In genomic region chr1:226568077-226568831, GRCh38 we compare ENCODE assay signal across 11 cellular contexts. TPM values are rescaled to one million over a fixed set of nuclear protein-coding genes. Genes with fewer than 3 reads are reported as not detected.
DNase-seq lines count a peak whose midpoint lies in the region; ATAC-seq, FAIRE-seq and TF ChIP-seq lines count a peak whose summit lies in the region.
"Had no signal": no experiment of that assay in that cellular context is flagged by ENCODE, and none has a peak within 500 bp of the region (broad histone marks: within the 10 kb centered on the region; RNA-seq: fewer than 3 reads in every experiment).

No MANE protein-coding gene starts in this region.

- H3K27ac Mint-ChIP-seq in HFFc6: no peak overlapping the region
- no peak overlapping the region for H3K27ac Mint-ChIP-seq in activated T-helper 17 cell treated with anti-CD3 and anti-CD28 coated beads, Interleukin-2, amount 50 U/mL, for 72 hours

- H3K36me3 ChIP-seq in H1 (ENCODE audit: control insufficient read depth in 2 of 4, insufficient read depth in 4 of 4, low read length in 3 of 4) (no peaks in the 10 kb centered on the region), mesendoderm (ENCODE audit: control insufficient read depth, insufficient read depth, low read length) (no peaks in the 10 kb centered on the region)

- H3K9me3 ChIP-seq in H1 (ENCODE audit: insufficient read depth in 2 of 2, low read depth in 1 of 2, low read length in 1 of 2): no peaks in the 10 kb centered on the region

- WGBS in H1 (ENCODE audit: extremely low coverage in 1 of 2, insufficient coverage in 1 of 2, insufficient read length in 1 of 2, insufficient replicate concordance in 2 of 2, low coverage in 1 of 2, low lambda C conversion rate in 2 of 2, missing lambda C conversion rate in 1 of 2), 2 experiments: 70% methylated on average over 13 of the region's 13 CpGs; no CpG with 5 or more reads in 1 of the 2 experiments
- WGBS in mesendoderm (ENCODE audit: extremely low coverage, insufficient coverage, low lambda C conversion rate): no CpG with 5 or more reads among the region's 13 CpGs

- H3K23ac ChIP-seq in H1 (ENCODE audit: insufficient read length) (no peak overlapping the region), mesendoderm (ENCODE audit: low read length) (no peak overlapping the region)

- H4K8ac ChIP-seq in H1 (ENCODE audit: extremely low read depth, insufficient read depth, low read length) (no peak overlapping the region), mesendoderm (ENCODE audit: low read depth, low read length) (no peak overlapping the region)

- FAIRE-seq in H1 (lab: Jason Lieb, UNC): peak; percentile 28
- FAIRE-seq: endometrium had no signal

- H3K27me3 ChIP-seq in H1 (replicated peaks in 1 of 4; ENCODE audit: control insufficient read depth in 3 of 4, extremely low read depth in 1 of 4, insufficient read depth in 3 of 4, low read length in 3 of 4) (no peaks in the 10 kb centered on the region), mesendoderm (ENCODE audit: insufficient read depth, low read length, poor library complexity) (no peaks in the 10 kb centered on the region)

- H4K5ac ChIP-seq in H1 (ENCODE audit: insufficient read length, low read depth, low read length) (no peak overlapping the region), mesendoderm (ENCODE audit: low read length) (no peak overlapping the region)

- H2BK15ac ChIP-seq in H1 (ENCODE audit: low read length): no peak overlapping the region
- H2BK15ac ChIP-seq in mesendoderm (replicated peaks; ENCODE audit: low read depth): no peak overlapping the region

- H3K79me1 ChIP-seq in H1 (ENCODE audit: low read depth, low read length): no peaks in the 10 kb centered on the region
- no peaks in the 10 kb centered on the region for H3K79me1 ChIP-seq in mesendoderm (ENCODE audit: low read length)

- no peaks in the 10 kb centered on the region for H4K20me1 ChIP-seq in H1 (replicated peaks in 1 of 2; ENCODE audit: control insufficient read depth in 1 of 2, insufficient read depth in 2 of 2, low read length in 2 of 2)

- H2BK5ac ChIP-seq in H1 (ENCODE audit: low read depth, low read length) (no peak overlapping the region), mesendoderm (ENCODE audit: low read length) (no peak overlapping the region)

- no peak overlapping the region for H3K18ac ChIP-seq in H1 (ENCODE audit: extremely low read depth, low read length)
- H3K18ac ChIP-seq in mesendoderm (ENCODE audit: low read length): no peak overlapping the region

- H3K23me2 ChIP-seq in H1 (ENCODE audit: low read depth, low read length): no peaks in the 10 kb centered on the region

- H3K4me3 ChIP-seq in H1 (ENCODE audit: extremely low read depth in 1 of 4, insufficient read depth in 2 of 4, low read depth in 3 of 4, low read length in 4 of 4) (no peak overlapping the region), mesendoderm (ENCODE audit: low read length) (no peak overlapping the region)

- CTCF ChIA-PET in H1 (lab: Charles Lee; ENCODE audit: partially characterized antibody): interaction anchor here (0.6 to 4.4 kb wide), 20 partner anchors 12 to 160 kb away, joined by 3 to 42 read pairs (median 6); partner anchors contain the start of genes PARP1 and STUM

- H2AK5ac ChIP-seq in H1 (ENCODE audit: low read depth, low read length) (no peak overlapping the region; the same call in 1 of the 2 replicates), mesendoderm (ENCODE audit: low read length) (no peak overlapping the region)

- no peak overlapping the region for H2BK120ac ChIP-seq in H1 (replicated peaks; ENCODE audit: low read depth, low read length)
- no peak overlapping the region for H2BK120ac ChIP-seq in mesendoderm (ENCODE audit: low read depth, low read length)

- no peak overlapping the region for H3K56ac ChIP-seq in H1 (replicated peaks; ENCODE audit: insufficient read length, low read depth, low read length)
- H3K56ac ChIP-seq in mesendoderm (ENCODE audit: low read length): peak overlapping the region; percentile 54

- H4K91ac ChIP-seq in H1 (replicated peaks; ENCODE audit: insufficient read length, low read length): no peak overlapping the region

- TF ChIP-seq CTCF in HFFc6 (IDR thresholded peaks at IDR 0.05) (peak; percentile 21; the same call in 1 of the 2 replicates), H1 (IDR thresholded peaks at IDR 0.05; ENCODE audit: control extremely low read depth in 1 of 3, insufficient read depth in 1 of 3, low read depth in 1 of 3, low read length in 3 of 3) (peak; percentile 62 to 81 (median 74))

- H3K79me2 ChIP-seq in H1 (ENCODE audit: control insufficient read depth in 1 of 2, insufficient read depth in 2 of 2, low read length in 2 of 2): no peaks in the 10 kb centered on the region
- no peaks in the 10 kb centered on the region for H3K79me2 ChIP-seq in mesendoderm (ENCODE audit: control insufficient read depth, insufficient read depth, low read length)

- no peak overlapping the region for H3K14ac ChIP-seq in H1 (ENCODE audit: insufficient read length)

- no peak overlapping the region for H2AFZ ChIP-seq in H1 (ENCODE audit: low read length)

- H3K9me3 Mint-ChIP-seq in HFFc6: no peaks in the 10 kb centered on the region
- H3K9me3 Mint-ChIP-seq in activated T-helper 17 cell treated with anti-CD3 and anti-CD28 coated beads, Interleukin-2, amount 50 U/mL, for 72 hours: no peaks in the 10 kb centered on the region

- no peak overlapping the region for H3K4me3 Mint-ChIP-seq in HFFc6
- no peak overlapping the region for H3K4me3 Mint-ChIP-seq in activated T-helper 17 cell treated with anti-CD3 and anti-CD28 coated beads, Interleukin-2, amount 50 U/mL, for 72 hours

- no peak overlapping the region for H2BK20ac ChIP-seq in H1 (ENCODE audit: low read length)

- H3K4ac ChIP-seq in H1 (replicated peaks; ENCODE audit: insufficient read length, low read depth, low read length) (no peak overlapping the region), mesendoderm (ENCODE audit: low read depth, low read length) (no peak overlapping the region)

- TF ChIP-seq POLR2A in H1 (IDR thresholded peaks at IDR 0.05; ENCODE audit: control extremely low read depth in 1 of 2, low read depth in 2 of 2, low read length in 2 of 2): no peak

- POLR2A ChIA-PET in H1 (lab: Charles Lee; ENCODE audit: partially characterized antibody): no interaction called here

- peaks cover 36% of the 10 kb centered on the region for H3K27me3 Mint-ChIP-seq in HFFc6 (ENCODE audit: insufficient read depth)
- peaks cover 11% of the 10 kb centered on the region for H3K27me3 Mint-ChIP-seq in activated T-helper 17 cell treated with anti-CD3 and anti-CD28 coated beads, Interleukin-2, amount 50 U/mL, for 72 hours

- no peaks in the 10 kb centered on the region for H3K36me3 Mint-ChIP-seq in HFFc6 (ENCODE audit: low read depth)
- H3K36me3 Mint-ChIP-seq in activated T-helper 17 cell treated with anti-CD3 and anti-CD28 coated beads, Interleukin-2, amount 50 U/mL, for 72 hours (ENCODE audit: low read depth): no peaks in the 10 kb centered on the region

- H3K4me1 ChIP-seq in H1 (replicated peaks in 1 of 4; ENCODE audit: control insufficient read depth in 3 of 4, insufficient read depth in 4 of 4, low read length in 3 of 4) (peaks cover 0 to 4% (median 2%) of the 10 kb centered on the region in 4 experiments; a peak in 2 of 7 replicates), mesendoderm (ENCODE audit: control insufficient read depth, low read depth, low read length) (no peaks in the 10 kb centered on the region)

- TF ChIP-seq EP300 in H1 (IDR thresholded peaks at IDR 0.05; ENCODE audit: borderline replicate concordance in 1 of 2, low read depth in 2 of 2, low read length in 2 of 2): no peak

- DNase-seq in AG08395 (ENCODE audit: low spot score) (peak; percentile 57), HFFc6 (no peak), H1 (ENCODE audit: low read depth in 1 of 2, low spot score in 2 of 2) (peak in 1 of 2 experiments; percentile 57), mesendoderm (peak; percentile 84), NCI-H446 (lab: John Stamatoyannopoulos, UW) (no peak), NCI-H128 (lab: John Stamatoyannopoulos, UW; ENCODE audit: unreplicated experiment) (no peak)
- DNase-seq: NCI-H748 treated with DMSO at 0.1 percent for 48 hours had no signal

- no peak for ATAC-seq in activated T-helper 17 cell treated with anti-CD3 and anti-CD28 coated beads, Interleukin-2, amount 50 U/mL, for 72 hours (replicated peaks)
- no peak for ATAC-seq in HG03342 (IDR thresholded peaks at IDR 0.05; ENCODE audit: unreplicated experiment)

- H3K4me2 ChIP-seq in H1 (ENCODE audit: insufficient read depth in 1 of 2, low read depth in 2 of 2, low read length in 2 of 2) (no peak overlapping the region), mesendoderm (ENCODE audit: low read length) (no peak overlapping the region)

- no peak overlapping the region for H3K9ac ChIP-seq in H1 (replicated peaks in 1 of 4; ENCODE audit: extremely low read depth in 1 of 4, low read depth in 3 of 4, low read length in 3 of 4)
- H3K9ac ChIP-seq in mesendoderm (ENCODE audit: low read length): no peak overlapping the region

- TF ChIP-seq RAD21 in H1 (IDR thresholded peaks at IDR 0.05 in 1 of 2, conservative IDR thresholded peaks at IDR 0.05 in 1 of 2; ENCODE audit: low read depth in 2 of 2, low read length in 2 of 2): peak; percentile 57 to 64; a peak in 3 of 4 replicates

- no peaks in the 10 kb centered on the region; the same call in 1 of the 2 replicates for H3K4me1 Mint-ChIP-seq in HFFc6 (ENCODE audit: low read depth)
- H3K4me1 Mint-ChIP-seq in activated T-helper 17 cell treated with anti-CD3 and anti-CD28 coated beads, Interleukin-2, amount 50 U/mL, for 72 hours: no peaks in the 10 kb centered on the region

- no peak overlapping the region; the same call in 1 of the 2 replicates for H2BK12ac ChIP-seq in H1 (ENCODE audit: low read depth, low read length)

- H3K27ac ChIP-seq in H1 (ENCODE audit: low read depth, low read length) (no peak overlapping the region), mesendoderm (ENCODE audit: low read depth, low read length) (no peak overlapping the region)

TF ChIP-seq in H1, 55 proteins besides CTCF, POLR2A, EP300 and RAD21 (continues in another document):
- TF ChIP-seq SAP30 (IDR thresholded peaks at IDR 0.05; ENCODE audit: insufficient read depth, insufficient replicate concordance, low read length) (no peak), SP2 (IDR thresholded peaks at IDR 0.05; ENCODE audit: low read length) (no peak)

RNA-seq across cellular contexts. Expression of gene STUM, which starts 19.7 kb away (rescaled TPM):
- not detected for total RNA-seq in HFFc6 (2021; fragmentation: NEBNext Ultra II Directional; extraction: Animal tissue kit (Norgen Biotek cat#: 25700))
- total RNA-seq in H1 (2021; fragmentation: NEBNext Ultra II Directional; extraction: Animal tissue kit (Norgen Biotek cat#: 25700)): 1.2 and 1.3 TPM in 2 replicates
- 0.76 and 0.85 TPM in 2 replicates for polyA plus RNA-seq in H1 (2011; rRNA removed)
- polyA plus RNA-seq in H1 (2011; cell fraction: cytosol; rRNA removed): 1.1 TPM
- polyA plus RNA-seq in H1 (2011; cell fraction: nucleus; rRNA removed): 3.4 TPM
- 0.66 to 0.97 TPM (median 0.83 TPM) in 4 replicates for polyA plus RNA-seq in H1 (2012, experiment 1 of 2)
- 0.45 TPM for polyA plus RNA-seq in H1 (2012, experiment 2 of 2)
- 0.55 TPM for polyA plus RNA-seq in H1 (2013, experiment 1 of 2)
- polyA plus RNA-seq in H1 (2013, experiment 2 of 2): 0.53 TPM
- polyA minus RNA-seq in H1 (2011; rRNA and poly(A)+ RNA removed): 0.61 and 0.66 TPM in 2 replicates
- 0.15 TPM for polyA minus RNA-seq in H1 (2011; cell fraction: cytosol; rRNA and poly(A)+ RNA removed)
- 1.00 TPM for polyA minus RNA-seq in H1 (2011; cell fraction: nucleus; rRNA and poly(A)+ RNA removed)
- polyA plus RNA-seq in mesendoderm (2013, experiment 1 of 2): 0.25 TPM
- 0.22 TPM for polyA plus RNA-seq in mesendoderm (2013, experiment 2 of 2)
- not detected for total RNA-seq in activated T-helper 17 cell treated with anti-CD3 and anti-CD28 coated beads, Interleukin-2, amount 50 U/mL, for 72 hours
- total RNA-seq: pulmonary artery endothelial cell had no signal

Comparison
In these comparisons a context has a peak if more than half of its experiments do, and no peak if none do; other contexts are left out.
1. DNase-seq: peak in AG08395 (single experiment) and mesendoderm (single experiment); none in HFFc6 (single experiment), NCI-H446 (0 of 2) and NCI-H128 (single experiment).